ENCODE assay signal across 17 cellular contexts in genomic region chr2:102749938-102750337, GRCh38. TPM values are rescaled to one million over a fixed set of nuclear protein-coding genes. Genes with fewer than 3 reads are reported as not detected.
A peak's percentile ranks its signal among the peaks of the same experiment; 100 is the strongest.
DNase-seq lines count a peak whose midpoint lies in the region; ATAC-seq and TF ChIP-seq lines count a peak whose summit lies in the region.
"Had no signal": no experiment of that assay in that cellular context is flagged by ENCODE, and none has a peak within 500 bp of the region (broad histone marks: within the 10 kb centered on the region; RNA-seq: fewer than 3 reads in every experiment).

No MANE protein-coding gene starts in this region.

- H3K4me3 Mint-ChIP-seq in endothelial cell (ENCODE audit: unreplicated experiment), result no peak overlapping the region
- H3K4me3 Mint-ChIP-seq: CD4-positive, alpha-beta T cell; T-cell had no signal

- TF ChIP-seq CTCF in endothelial cell (IDR thresholded peaks at IDR 0.05; ENCODE audit: unreplicated experiment), result no peak

- ATAC-seq in GM18873 (IDR thresholded peaks at IDR 0.05; ENCODE audit: low FRiP score, unreplicated experiment), result peak; percentile 50
- ATAC-seq in GM21528 (IDR thresholded peaks at IDR 0.05; ENCODE audit: low FRiP score, unreplicated experiment), result peak; percentile 84
- ATAC-seq in HG03103 (IDR thresholded peaks at IDR 0.05; ENCODE audit: low read depth, unreplicated experiment), result peak; percentile 80
- ATAC-seq: left ventricle myocardium superior, T-cell had no signal

- peak overlapping the region; percentile 4 for H3K27ac Mint-ChIP-seq in endothelial cell (ENCODE audit: unreplicated experiment)
- H3K27ac Mint-ChIP-seq: CD4-positive, alpha-beta T cell; T-cell had no signal

- DNase-seq in endothelial cell (ENCODE audit: low spot score) (no peak), midbrain (lab: John Stamatoyannopoulos, UW) (no peak), NCI-H2081 (lab: John Stamatoyannopoulos, UW) (no peak), SKM-1 (lab: John Stamatoyannopoulos, UW; ENCODE audit: unreplicated experiment) (no peak)
- no peak for DNase-seq in activated T-cell treated with anti-CD3 and anti-CD28 coated beads, Interleukin-2, amount 50 U/mL, for 48 hours
- DNase-seq: activated CD4-positive, CD25-positive, alpha-beta regulatory T cell treated with anti-CD3 and anti-CD28 coated beads, Interleukin-2, amount 50 U/mL, for 72 hours; adrenal gland; CD4-positive, alpha-beta T cell; hippocampal formation; IMR-90; left ventricle myocardium superior; NCI-H446 treated with DMSO at 0.1 percent for 48 hours; substantia nigra; T-cell had no signal

- no peaks in the 10 kb centered on the region for H3K27me3 Mint-ChIP-seq in endothelial cell (ENCODE audit: unreplicated experiment)
- H3K27me3 Mint-ChIP-seq: CD4-positive, alpha-beta T cell; T-cell had no signal

- H3K36me3 Mint-ChIP-seq in endothelial cell (ENCODE audit: low read depth, unreplicated experiment), result no peaks in the 10 kb centered on the region

- H3K9me3 Mint-ChIP-seq in endothelial cell (ENCODE audit: unreplicated experiment), result no peaks in the 10 kb centered on the region
- H3K9me3 Mint-ChIP-seq: CD4-positive, alpha-beta T cell had no signal

- H3K4me1 Mint-ChIP-seq in endothelial cell (ENCODE audit: unreplicated experiment), result peaks cover 12% of the 10 kb centered on the region
- H3K4me1 Mint-ChIP-seq: T-cell had no signal

RNA-seq across cellular contexts. Expression of gene TMEM182, which starts 11.9 kb away (rescaled TPM):
- total RNA-seq in endothelial cell (ENCODE audit: unreplicated experiment), result 6.2 TPM
